Comparison of ENCODE assay signal across 23 cellular contexts in genomic region chr2:233379441-233379840, GRCh38. TPM values are rescaled to one million over a fixed set of nuclear protein-coding genes. Genes with fewer than 3 reads are reported as not detected.
DNase-seq lines count a peak whose midpoint lies in the region; ATAC-seq and TF ChIP-seq lines count a peak whose summit lies in the region.
"Had no signal": no experiment of that assay in that cellular context is flagged by ENCODE, and none has a peak within 500 bp of the region (broad histone marks: within the 10 kb centered on the region; RNA-seq: fewer than 3 reads in every experiment).

No MANE protein-coding gene starts in this region.

- ATAC-seq in CD8-positive, alpha-beta T cell, result no peak
- ATAC-seq: esophagus mucosa, left lung had no signal

- H3K4me1 Mint-ChIP-seq in CD8-positive, alpha-beta T cell (ENCODE audit: low read depth), result peaks cover 73% of the 10 kb centered on the region
- H3K4me1 Mint-ChIP-seq in neural progenitor cell, result peaks cover 18% of the 10 kb centered on the region

- no peaks in the 10 kb centered on the region for H3F3A ChIP-seq in neural progenitor cell (ENCODE audit: low read depth)

- no peaks in the 10 kb centered on the region for H3K9me3 ChIP-seq in CD8-positive, alpha-beta T cell (ENCODE audit: low read length)
- no peaks in the 10 kb centered on the region for H3K9me3 ChIP-seq in Karpas-422 (ENCODE audit: low read length)
- no peaks in the 10 kb centered on the region for H3K9me3 ChIP-seq in ectodermal cell (ENCODE audit: control insufficient read depth, low read length)
- no peaks in the 10 kb centered on the region for H3K9me3 ChIP-seq in neural progenitor cell (ENCODE audit: low read depth)
- H3K9me3 ChIP-seq: left lung, prostate gland, upper lobe of left lung had no signal

- no peak overlapping the region for H2AFZ ChIP-seq in Karpas-422 (ENCODE audit: low read length)
- no peak overlapping the region for H2AFZ ChIP-seq in neural progenitor cell (replicated peaks)

- no peaks in the 10 kb centered on the region for H3K27me3 ChIP-seq in CD8-positive, alpha-beta T cell (ENCODE audit: insufficient read depth, low read length)
- no peaks in the 10 kb centered on the region for H3K27me3 ChIP-seq in Karpas-422 (ENCODE audit: low read length)
- H3K27me3 ChIP-seq in ectodermal cell (ENCODE audit: control insufficient read depth, insufficient read depth, low read length, poor library complexity, severe bottlenecking), result no peaks in the 10 kb centered on the region
- no peaks in the 10 kb centered on the region for H3K27me3 ChIP-seq in neural progenitor cell
- H3K27me3 ChIP-seq: left lung, upper lobe of left lung had no signal

- TF ChIP-seq CTCF in CD8-positive, alpha-beta T cell (IDR thresholded peaks at IDR 0.05), result no peak
- TF ChIP-seq CTCF in neural progenitor cell (IDR thresholded peaks at IDR 0.05), result no peak

- H3K9me2 ChIP-seq in Karpas-422 (replicated peaks; ENCODE audit: insufficient read depth, low read length), result no peaks in the 10 kb centered on the region

- whole genome bisulfite sequencing in ectodermal cell, 2 experiments, result 83 to 89% methylated on average over 1 of the region's 1 CpG

- no peak for DNase-seq in CD8-positive, alpha-beta T cell
- no peak for DNase-seq in Karpas-422
- no peak for DNase-seq in neural progenitor cell (ENCODE audit: low spot score)
- DNase-seq in cerebellum (ENCODE audit: low spot score), result no peak
- no peak for DNase-seq in effector CD8-positive, alpha-beta T cell (lab: John Stamatoyannopoulos, UW)
- DNase-seq in NCI-H1436 treated with DMSO at 0.1 percent for 48 hours (lab: John Stamatoyannopoulos, UW), result no peak
- no peak for DNase-seq in mucosa of gallbladder (ENCODE audit: low spot score)
- DNase-seq: activated CD4-positive, alpha-beta T cell treated with anti-CD3 and anti-CD28 coated beads, Interleukin-2, amount 50 U/mL, for 1 hour; CD8-positive, alpha-beta memory T cell; DMS153; foreskin melanocyte; GDM1; left lung; MV-4-11; NCI-H187; NCI-H526 treated with DMSO at 0.1 percent for 48 hours; upper lobe of left lung had no signal

- no peaks in the 10 kb centered on the region for H3K36me3 ChIP-seq in CD8-positive, alpha-beta T cell (ENCODE audit: insufficient read depth, low read length)
- no peaks in the 10 kb centered on the region for H3K36me3 ChIP-seq in Karpas-422 (ENCODE audit: insufficient read depth, low read length)
- no peaks in the 10 kb centered on the region for H3K36me3 ChIP-seq in ectodermal cell (ENCODE audit: control insufficient read depth, insufficient read depth, low read length)
- H3K36me3 ChIP-seq in neural progenitor cell, result no peaks in the 10 kb centered on the region
- H3K36me3 ChIP-seq: prostate gland had no signal

- H3K4me2 ChIP-seq in Karpas-422 (ENCODE audit: low read depth, low read length, poor library complexity, severe bottlenecking), result peak overlapping the region; percentile 49
- H3K4me2 ChIP-seq in neural progenitor cell, result no peak overlapping the region
- H3K4me2 ChIP-seq: KMS-11 had no signal

- H4K20me1 ChIP-seq in Karpas-422 (ENCODE audit: insufficient read depth, low read depth, low read length) (peaks cover 16% of the 10 kb centered on the region), neural progenitor cell (ENCODE audit: low read depth) (peaks cover 8% of the 10 kb centered on the region)

- intact Hi-C loops in CD8-positive, alpha-beta T cell (cut with DNase I, micrococcal nuclease), result no loop called here

- H3K27me3 Mint-ChIP-seq in CD8-positive, alpha-beta T cell (ENCODE audit: low read depth), result no peaks in the 10 kb centered on the region
- H3K27me3 Mint-ChIP-seq in neural progenitor cell (ENCODE audit: insufficient read depth, low read depth), result peaks cover 3% of the 10 kb centered on the region

- H3K4me1 ChIP-seq in CD8-positive, alpha-beta T cell (ENCODE audit: insufficient read depth, low read length), result peaks cover 42% of the 10 kb centered on the region
- H3K4me1 ChIP-seq in Karpas-422 (ENCODE audit: low read length), result peaks cover 26% of the 10 kb centered on the region
- peaks cover 4% of the 10 kb centered on the region for H3K4me1 ChIP-seq in ectodermal cell (ENCODE audit: control insufficient read depth, insufficient read depth, low read length)
- peaks cover 13% of the 10 kb centered on the region for H3K4me1 ChIP-seq in neural progenitor cell

- no peak overlapping the region for H3K27ac ChIP-seq in CD8-positive, alpha-beta T cell (ENCODE audit: low read depth, low read length)
- H3K27ac ChIP-seq in Karpas-422 (ENCODE audit: low read length), result no peak overlapping the region
- peak overlapping the region; percentile 45 for H3K27ac ChIP-seq in ectodermal cell (ENCODE audit: insufficient read depth, low read depth, low read length, poor library complexity, severe bottlenecking)
- no peak overlapping the region for H3K27ac ChIP-seq in neural progenitor cell
- H3K27ac ChIP-seq: KMS-11, left lung, upper lobe of left lung, VCaP had no signal

- CTCF ChIA-PET in CD8-positive, alpha-beta T cell (lab: Charles Lee), result interaction anchor here (0.8 kb wide), 1 partner anchor 112 kb away, joined by 3 read pairs; no protein-coding TSS in a partner anchor

- no peak overlapping the region for H3K4me3 Mint-ChIP-seq in CD8-positive, alpha-beta T cell
- no peak overlapping the region for H3K4me3 Mint-ChIP-seq in neural progenitor cell
- H3K4me3 Mint-ChIP-seq: T-helper 2 cell treated with Interferon-gamma antibody and Interleukin-4, amounts not matched to agents 5 μg/mL and 100 μg/mL, for 36 hours had no signal

- H3K9me3 Mint-ChIP-seq in CD8-positive, alpha-beta T cell, result no peaks in the 10 kb centered on the region
- H3K9me3 Mint-ChIP-seq in neural progenitor cell, result peaks cover 2% of the 10 kb centered on the region
- H3K9me3 Mint-ChIP-seq: CD8-positive, alpha-beta memory T cell; T-helper 2 cell treated with Interferon-gamma antibody and Interleukin-4, amounts not matched to agents 5 μg/mL and 100 μg/mL, for 36 hours had no signal

- POLR2A ChIA-PET in CD8-positive, alpha-beta T cell (lab: Charles Lee), result interaction anchor here (0.5 kb wide), 1 partner anchor 374 kb away, joined by 3 read pairs; no protein-coding TSS in a partner anchor

- H3K36me3 Mint-ChIP-seq in CD8-positive, alpha-beta T cell, result peaks cover 27% of the 10 kb centered on the region
- peaks cover 11% of the 10 kb centered on the region for H3K36me3 Mint-ChIP-seq in neural progenitor cell

- H3K4me3 ChIP-seq in CD8-positive, alpha-beta T cell (ENCODE audit: low read depth, low read length), result no peak overlapping the region
- H3K4me3 ChIP-seq in Karpas-422 (ENCODE audit: low read length) (no peak overlapping the region), ectodermal cell (ENCODE audit: insufficient read depth, low read depth, low read length) (no peak overlapping the region), neural progenitor cell (no peak overlapping the region)
- H3K4me3 ChIP-seq: left lung, prostate gland, upper lobe of left lung had no signal

- no peak overlapping the region for H3K9ac ChIP-seq in Karpas-422 (ENCODE audit: low read length)
- H3K9ac ChIP-seq in neural progenitor cell, result no peak overlapping the region
- H3K9ac ChIP-seq: KMS-11 had no signal

- peak overlapping the region; percentile 57 for H3K27ac Mint-ChIP-seq in CD8-positive, alpha-beta T cell
- peak overlapping the region; percentile 10 for H3K27ac Mint-ChIP-seq in neural progenitor cell

- H3K79me2 ChIP-seq in Karpas-422 (ENCODE audit: low read length), result no peaks in the 10 kb centered on the region
- no peaks in the 10 kb centered on the region for H3K79me2 ChIP-seq in neural progenitor cell (ENCODE audit: low read depth)

RNA-seq across cellular contexts. Expression of gene DGKD, which starts 25.1 kb away (rescaled TPM):
- total RNA-seq in CD8-positive, alpha-beta T cell, result 100 to 1,000 TPM; 209 to 244 TPM
- total RNA-seq in Karpas-422 (2014; rRNA removed; shearing (Covaris generic); ENCODE audit: low replicate concordance), result 10.2 and 11.5 TPM in 2 replicates
- polyA plus RNA-seq in ectodermal cell (2013, experiment 1 of 4), result 33.1 TPM
- 41.4 TPM for polyA plus RNA-seq in ectodermal cell (2013, experiment 2 of 4)
- polyA plus RNA-seq in ectodermal cell (2013, experiment 3 of 4), result 28.9 TPM
- polyA plus RNA-seq in ectodermal cell (2013, experiment 4 of 4), result 25.4 TPM
- total RNA-seq in neural progenitor cell (ENCODE audit: low replicate concordance) (10.9 and 22.0 TPM in 2 replicates), cerebellum (50.8 TPM), mucosa of gallbladder (24.3 TPM)
